In genomic region chr15:56557415-56557814, GRCh38 we compare ENCODE assay signal across 25 cellular contexts.
"Had no signal": no experiment of that assay in that cellular context is flagged by ENCODE, and none has a peak within 500 bp of the region (broad histone marks: within the 10 kb centered on the region; RNA-seq: fewer than 3 reads in every experiment).

No MANE protein-coding gene starts in this region.

- DNase-seq: colonic mucosa; dermis blood vessel endothelial cell; dorsolateral prefrontal cortex; effector CD4-positive, alpha-beta T cell; effector CD8-positive, alpha-beta T cell; effector memory CD4-positive, alpha-beta T cell; effector memory CD8-positive, alpha-beta T cell; endodermal cell; erythroblast; esophagus squamous epithelium; foreskin fibroblast; foreskin keratinocyte; foreskin melanocyte; gastrocnemius medialis; glutamatergic neuron; head of caudate nucleus; heart left ventricle; heart right ventricle had no signal

- H3K4me3 ChIP-seq: colonic mucosa, coronary artery, dorsolateral prefrontal cortex, esophagus muscularis mucosa, esophagus squamous epithelium, gastrocnemius medialis, gastroesophageal sphincter, heart left ventricle, heart right ventricle had no signal

- ATAC-seq: effector memory CD8-positive, alpha-beta T cell; esophagus mucosa; foreskin keratinocyte; gastrocnemius medialis; gastroesophageal sphincter; heart left ventricle; heart right ventricle had no signal

- H3K9me3 ChIP-seq: colonic mucosa, gastrocnemius medialis had no signal

- H3K27ac ChIP-seq: colonic mucosa, coronary artery, dorsolateral prefrontal cortex, epithelial cell of prostate, esophagus muscularis mucosa, esophagus squamous epithelium, foreskin keratinocyte, gastrocnemius medialis, gastroesophageal sphincter, heart left ventricle, heart right ventricle had no signal

- H3K36me3 ChIP-seq: colonic mucosa, esophagus muscularis mucosa, esophagus squamous epithelium, gastrocnemius medialis, gastroesophageal sphincter, heart left ventricle, heart right ventricle had no signal

- FAIRE-seq: endometrium, endothelial cell of umbilical vein had no signal

- H3K27me3 ChIP-seq: colonic mucosa, dorsolateral prefrontal cortex, esophagus muscularis mucosa, esophagus squamous epithelium, gastrocnemius medialis, gastroesophageal sphincter, heart left ventricle, heart right ventricle had no signal

- H3K4me1 ChIP-seq: colonic mucosa, esophagus muscularis mucosa, esophagus squamous epithelium, foreskin keratinocyte, gastrocnemius medialis, gastroesophageal sphincter, heart left ventricle, heart right ventricle had no signal
